ENCODE assay signal across 25 cellular contexts in genomic region chr5:72388652-72389051, GRCh38.
DNase-seq lines count a peak whose midpoint lies in the region; ATAC-seq, FAIRE-seq and TF ChIP-seq lines count a peak whose summit lies in the region.
"Had no signal": no experiment of that assay in that cellular context is flagged by ENCODE, and none has a peak within 500 bp of the region (broad histone marks: within the 10 kb centered on the region; RNA-seq: fewer than 3 reads in every experiment).

No MANE protein-coding gene starts in this region.

- no peaks in the 10 kb centered on the region for H3K9me3 Mint-ChIP-seq in glutamatergic neuron (ENCODE audit: unreplicated experiment)
- H3K9me3 Mint-ChIP-seq: H9; natural killer cell treated with Interleukin-12 subunit alpha and Interleukin-12 subunit beta and Interleukin-15 and Interleukin-18, amount 100 ng/mL, for 72 hours had no signal

- BruUV-seq in endothelial cell of umbilical vein (replicated peaks; lab: Mats Ljungman, UMichigan): no TSS peak

- H3K79me2 ChIP-seq in endothelial cell of umbilical vein (ENCODE audit: control insufficient read depth, insufficient read depth, low read length) (no peaks in the 10 kb centered on the region), keratinocyte (ENCODE audit: control insufficient read depth, insufficient read depth, low read length) (no peaks in the 10 kb centered on the region)
- H3K79me2 ChIP-seq: hepatocyte had no signal

- TF ChIP-seq POLR2A in heart left ventricle (IDR thresholded peaks at IDR 0.05): no peak
- no peak for TF ChIP-seq POLR2A in endothelial cell of umbilical vein (IDR thresholded peaks at IDR 0.05; ENCODE audit: low read depth, low read length)
- TF ChIP-seq POLR2A in uterus (IDR thresholded peaks at IDR 0.05): no peak

- H3K9me1 ChIP-seq in endothelial cell of umbilical vein (replicated peaks; ENCODE audit: control insufficient read depth, extremely low read depth, insufficient read depth, low read length) (no peaks in the 10 kb centered on the region), keratinocyte (ENCODE audit: control insufficient read depth, extremely low read depth, insufficient read depth, low read length) (no peaks in the 10 kb centered on the region)

- FAIRE-seq in endothelial cell of umbilical vein (lab: Jason Lieb, UNC) (no peak), keratinocyte (lab: Jason Lieb, UNC) (peak; percentile 17)
- FAIRE-seq: GM12878, HepG2, islet of Langerhans had no signal

- H3K9ac ChIP-seq in endothelial cell of umbilical vein (replicated peaks; ENCODE audit: extremely low read depth, insufficient read depth, low read length) (peak overlapping the region; percentile 76), keratinocyte (ENCODE audit: control insufficient read depth, extremely low read depth, insufficient read depth, low read length) (peak overlapping the region; percentile 53)

- intact Hi-C loops in heart left ventricle (cut with DNase I) (loop anchor here in 1 of 10 donors (5.0 kb wide), 1 partner anchor 64 kb away; no protein-coding TSS in a partner anchor), endothelial cell of umbilical vein (cut with micrococcal nuclease) (loop anchor here (1.0 to 5.0 kb wide), 4 partner anchors 22 to 214 kb away; partner anchors contain the start of gene ZNF366), uterus (cut with DNase I; ENCODE audit: low total_unique reads) (no loop called here)

- CTCF ChIA-PET in endothelial cell of umbilical vein (lab: Charles Lee): interaction anchor here (1.1 to 3.1 kb wide), 7 partner anchors 9 to 136 kb away, joined by 3 to 32 read pairs (median 11); no protein-coding TSS in a partner anchor

- H3K9me3 ChIP-seq in heart left ventricle (no peaks in the 10 kb centered on the region), right atrium auricular region (no peaks in the 10 kb centered on the region), endothelial cell of umbilical vein (replicated peaks; ENCODE audit: control insufficient read depth, insufficient read depth, low read length) (no peaks in the 10 kb centered on the region), keratinocyte (ENCODE audit: control insufficient read depth, low read depth, low read length) (no peaks in the 10 kb centered on the region), uterus (no peaks in the 10 kb centered on the region)
- H3K9me3 ChIP-seq: adrenal gland, prostate gland, vagina had no signal

- no peak overlapping the region for H3K4me3 Mint-ChIP-seq in glutamatergic neuron (ENCODE audit: unreplicated experiment)
- H3K4me3 Mint-ChIP-seq: H9; natural killer cell treated with Interleukin-12 subunit alpha and Interleukin-12 subunit beta and Interleukin-15 and Interleukin-18, amount 100 ng/mL, for 72 hours had no signal

- ATAC-seq in heart left ventricle (peak in 3 of 4 donors; percentile 39 to 60 (median 48)), left lobe of liver (no peak)
- ATAC-seq: esophagus mucosa; GM12878; HepG2; natural killer cell treated with Interleukin-12 subunit alpha and Interleukin-12 subunit beta and Interleukin-15 and Interleukin-18, amount 100 ng/mL, for 72 hours had no signal

- H3K27ac ChIP-seq in heart left ventricle: peak overlapping the region in 3 of 12 donors; percentile 8 to 30 (median 28)
- H3K27ac ChIP-seq in right atrium auricular region: peak overlapping the region in 1 of 2 donors; percentile 27
- peak overlapping the region; percentile 97 for H3K27ac ChIP-seq in endothelial cell of umbilical vein (ENCODE audit: insufficient read depth, low read depth, low read length)
- peak overlapping the region; percentile 71 for H3K27ac ChIP-seq in keratinocyte (ENCODE audit: control insufficient read depth, insufficient read depth, low read length)
- H3K27ac ChIP-seq in uterus: peak overlapping the region in 1 of 2 donors; percentile 48
- H3K27ac ChIP-seq: adrenal gland, C4-2B, hepatocyte, prostate gland, vagina had no signal

- DNase-seq in heart left ventricle (peak in 4 of 5 donors; percentile 34 to 69 (median 46)), right atrium auricular region (ENCODE audit: low spot score) (no peak), endothelial cell of umbilical vein (ENCODE audit: low read depth, low spot score) (no peak), keratinocyte (ENCODE audit: low read depth, low spot score) (no peak), uterus (peak; percentile 41 to 71), left lobe of liver (ENCODE audit: low spot score) (no peak), SK-N-DZ (ENCODE audit: low spot score) (no peak), glutamatergic neuron (no peak)
- DNase-seq: activated CD4-positive, alpha-beta T cell treated with anti-CD3 and anti-CD28 coated beads for 48 hours; activated effector memory CD4-positive, alpha-beta T cell treated with anti-CD3 and anti-CD28 coated beads, Interleukin-2, amount 50 U/mL, for 16 hours; adrenal gland; caudate nucleus; GF-D8; H9; NCI-H146; NCI-H748 treated with DMSO at 0.1 percent for 48 hours had no signal

- H3K36me3 ChIP-seq in heart left ventricle (no peaks in the 10 kb centered on the region), right atrium auricular region (no peaks in the 10 kb centered on the region), endothelial cell of umbilical vein (ENCODE audit: control insufficient read depth in 2 of 2, extremely low read depth in 1 of 2, insufficient read depth in 2 of 2, low read length in 2 of 2) (no peaks in the 10 kb centered on the region), keratinocyte (ENCODE audit: control insufficient read depth in 2 of 2, extremely low read depth in 1 of 2, insufficient read depth in 2 of 2, low read length in 2 of 2) (no peaks in the 10 kb centered on the region), uterus (no peaks in the 10 kb centered on the region)
- H3K36me3 ChIP-seq: adrenal gland, prostate gland, vagina had no signal

- H3K4me1 Mint-ChIP-seq in glutamatergic neuron (ENCODE audit: low read depth, unreplicated experiment): peaks cover 1% of the 10 kb centered on the region
- H3K4me1 Mint-ChIP-seq: H9 had no signal

- dilution Hi-C loops in endothelial cell of umbilical vein (cut with MboI; ENCODE audit: extremely low pct_ligation_motif_present, low sequenced_read_pairs) (no loop called here), keratinocyte (cut with MboI; ENCODE audit: extremely low pct_ligation_motif_present, low sequenced_read_pairs) (no loop called here)

- H2AFZ ChIP-seq in endothelial cell of umbilical vein (ENCODE audit: low read depth, low read length) (peak overlapping the region; percentile 12), keratinocyte (ENCODE audit: control insufficient read depth, low read length) (peak overlapping the region; percentile 42)
- H2AFZ ChIP-seq: hepatocyte had no signal

- no peak overlapping the region for H3K27ac Mint-ChIP-seq in glutamatergic neuron (ENCODE audit: unreplicated experiment)
- H3K27ac Mint-ChIP-seq: H9; natural killer cell treated with Interleukin-12 subunit alpha and Interleukin-12 subunit beta and Interleukin-15 and Interleukin-18, amount 100 ng/mL, for 72 hours had no signal

- peaks cover 2% of the 10 kb centered on the region for H3K27me3 Mint-ChIP-seq in glutamatergic neuron (ENCODE audit: unreplicated experiment)

- H3K4me1 ChIP-seq in heart left ventricle (peaks cover 0 to 59% (median 29%) of the 10 kb centered on the region in 12 donors), right atrium auricular region (peaks cover 0 to 43% of the 10 kb centered on the region in 2 donors), endothelial cell of umbilical vein (ENCODE audit: control insufficient read depth, extremely low read depth, insufficient read depth, low read length) (peaks cover 43% of the 10 kb centered on the region), keratinocyte (ENCODE audit: control insufficient read depth, extremely low read depth, insufficient read depth, low read length) (peaks cover 57% of the 10 kb centered on the region), uterus (no peaks in the 10 kb centered on the region)
- H3K4me1 ChIP-seq: adrenal gland, prostate gland had no signal

- TF ChIP-seq CTCF in heart left ventricle (IDR thresholded peaks at IDR 0.05): no peak
- TF ChIP-seq CTCF in right atrium auricular region (IDR thresholded peaks at IDR 0.05): no peak
- no peak for TF ChIP-seq CTCF in endothelial cell of umbilical vein (IDR thresholded peaks at IDR 0.05; ENCODE audit: extremely low read depth in 1 of 2, insufficient read depth in 1 of 2, low read depth in 1 of 2, low read length in 2 of 2)
- TF ChIP-seq CTCF in keratinocyte (optimal IDR thresholded peaks at IDR 0.05 in 1 of 3, IDR thresholded peaks at IDR 0.05 in 1 of 3, conservative IDR thresholded peaks at IDR 0.05 in 1 of 3; ENCODE audit: extremely low read depth in 1 of 3, insufficient read depth in 2 of 3, low read length in 3 of 3): no peak
- TF ChIP-seq CTCF in uterus (IDR thresholded peaks at IDR 0.05): no peak
- TF ChIP-seq CTCF in glutamatergic neuron (IDR thresholded peaks at IDR 0.05; ENCODE audit: partially characterized antibody, unreplicated experiment): no peak

- POLR2A ChIA-PET in endothelial cell of umbilical vein (lab: Charles Lee): interaction anchor here (1.7 kb wide), 1 partner anchor 63 kb away, joined by 6 read pairs; no protein-coding TSS in a partner anchor

- H3K4me3 ChIP-seq in heart left ventricle: no peak overlapping the region
- no peak overlapping the region for H3K4me3 ChIP-seq in right atrium auricular region
- H3K4me3 ChIP-seq in endothelial cell of umbilical vein (replicated peaks in 1 of 3; ENCODE audit: insufficient read depth in 1 of 3, low read depth in 1 of 3, low read length in 3 of 3): no peak overlapping the region
- H3K4me3 ChIP-seq in keratinocyte (ENCODE audit: control insufficient read depth in 2 of 3, extremely low read depth in 1 of 3, insufficient read depth in 2 of 3, low read depth in 1 of 3, low read length in 3 of 3): peak overlapping the region in 1 of 3 experiments; percentile 5
- H3K4me3 ChIP-seq in uterus: no peak overlapping the region
- H3K4me3 ChIP-seq: adrenal gland, GM12878, hepatocyte, prostate gland, vagina had no signal

- no peaks in the 10 kb centered on the region for H3K36me3 Mint-ChIP-seq in glutamatergic neuron (ENCODE audit: unreplicated experiment)
- H3K36me3 Mint-ChIP-seq: natural killer cell treated with Interleukin-12 subunit alpha and Interleukin-12 subunit beta and Interleukin-15 and Interleukin-18, amount 100 ng/mL, for 72 hours had no signal

- H4K20me1 ChIP-seq in endothelial cell of umbilical vein (replicated peaks; ENCODE audit: control insufficient read depth, extremely low read depth, insufficient read depth, low read length) (no peaks in the 10 kb centered on the region), keratinocyte (ENCODE audit: control insufficient read depth, extremely low read depth, insufficient read depth, low read length) (no peaks in the 10 kb centered on the region)

- 75 to 89% (median 82%) methylated on average over 8 of the region's 8 CpGs for WGBS in heart left ventricle, 4 donors

- H3K27me3 ChIP-seq in heart left ventricle (no peaks in the 10 kb centered on the region), right atrium auricular region (no peaks in the 10 kb centered on the region), endothelial cell of umbilical vein (ENCODE audit: control insufficient read depth in 2 of 2, insufficient read depth in 2 of 2, low read length in 2 of 2) (no peaks in the 10 kb centered on the region), keratinocyte (ENCODE audit: control insufficient read depth, extremely low read depth, insufficient read depth, low read length) (no peaks in the 10 kb centered on the region), uterus (no peaks in the 10 kb centered on the region)
- H3K27me3 ChIP-seq: adrenal gland, hepatocyte, vagina had no signal

- peak overlapping the region; percentile 57 for H3K4me2 ChIP-seq in endothelial cell of umbilical vein (ENCODE audit: insufficient read depth, low read length)
- peak overlapping the region; percentile 65 for H3K4me2 ChIP-seq in keratinocyte (ENCODE audit: control insufficient read depth, extremely low read depth, insufficient read depth, low read depth, low read length)
- H3K4me2 ChIP-seq: hepatocyte had no signal

Comparison
In these comparisons a context has a peak if more than half of its experiments do, and no peak if none do; other contexts are left out.
1. DNase-seq: peak in heart left ventricle (4 of 5) and uterus (2 of 2); none in right atrium auricular region (single experiment), endothelial cell of umbilical vein (single experiment), keratinocyte (single experiment), left lobe of liver (single experiment), SK-N-DZ (single experiment) and glutamatergic neuron (single experiment).